8 cellular contexts compared by ENCODE assay signal in genomic region chr12:45235087-45236025, GRCh38. TPM values are rescaled to one million over a fixed set of nuclear protein-coding genes. Genes with fewer than 3 reads are reported as not detected.
DNase-seq lines count a peak whose midpoint lies in the region; ATAC-seq lines count a peak whose summit lies in the region.

No MANE protein-coding gene starts in this region.

- no peaks in the 10 kb centered on the region for H3K9me3 ChIP-seq in CD4-positive, CD25-positive, alpha-beta regulatory T cell (ENCODE audit: control insufficient read depth in 2 of 2, low read length in 2 of 2)
- no peaks in the 10 kb centered on the region for H3K9me3 ChIP-seq in adipocyte (ENCODE audit: control insufficient read depth, low read length)
- no peaks in the 10 kb centered on the region for H3K9me3 ChIP-seq in iPS-18a (ENCODE audit: control insufficient read depth, low read depth, low read length)

- peak overlapping the region in 1 of 4 donors; percentile 85 for H3K4me3 Mint-ChIP-seq in CD4-positive, CD25-positive, alpha-beta regulatory T cell
- peak overlapping the region; percentile 2 to 49 for H3K4me3 Mint-ChIP-seq in stimulated activated naive CD8-positive, alpha-beta T cell treated with anti-CD3 and anti-CD28 coated beads, Interleukin-15, amount 100 ng/mL, for 72 hours

- no peaks in the 10 kb centered on the region for H3K27me3 Mint-ChIP-seq in CD4-positive, CD25-positive, alpha-beta regulatory T cell
- H3K27me3 Mint-ChIP-seq in stimulated activated naive CD8-positive, alpha-beta T cell treated with anti-CD3 and anti-CD28 coated beads, Interleukin-15, amount 100 ng/mL, for 72 hours: no peaks in the 10 kb centered on the region

- peaks cover 21 to 64% (median 51%) of the 10 kb centered on the region in 4 donors for H3K4me1 Mint-ChIP-seq in CD4-positive, CD25-positive, alpha-beta regulatory T cell
- peaks cover 57% of the 10 kb centered on the region for H3K4me1 Mint-ChIP-seq in stimulated activated naive CD8-positive, alpha-beta T cell treated with anti-CD3 and anti-CD28 coated beads, Interleukin-15, amount 100 ng/mL, for 72 hours

- no peak overlapping the region for H3K27ac ChIP-seq in CD4-positive, CD25-positive, alpha-beta regulatory T cell (ENCODE audit: insufficient read depth, low read length, poor library complexity, severe bottlenecking)
- H3K27ac ChIP-seq in iPS-18a (ENCODE audit: low read length): peak overlapping the region; percentile 40

- H3K27ac Mint-ChIP-seq in CD4-positive, CD25-positive, alpha-beta regulatory T cell: peak overlapping the region; percentile 42 to 68 (median 52)
- H3K27ac Mint-ChIP-seq in stimulated activated naive CD8-positive, alpha-beta T cell treated with anti-CD3 and anti-CD28 coated beads, Interleukin-15, amount 100 ng/mL, for 72 hours: peak overlapping the region in 1 of 2 donors; percentile 67

- H3K9ac ChIP-seq in adipocyte (ENCODE audit: low read length) (peak overlapping the region; percentile 84), iPS-18a (ENCODE audit: low read length) (no peak overlapping the region)

- H3K4me3 ChIP-seq in CD4-positive, CD25-positive, alpha-beta regulatory T cell (ENCODE audit: low read depth, low read length): no peak overlapping the region
- H3K4me3 ChIP-seq in adipocyte (ENCODE audit: low read length) (peak overlapping the region; percentile 65), iPS-18a (ENCODE audit: low read length) (peak overlapping the region; percentile 29)

- no peaks in the 10 kb centered on the region for H3K27me3 ChIP-seq in CD4-positive, CD25-positive, alpha-beta regulatory T cell (ENCODE audit: control insufficient read depth, insufficient read depth, low read length)
- H3K27me3 ChIP-seq in adipocyte (replicated peaks; ENCODE audit: control insufficient read depth, insufficient read depth, low read length): no peaks in the 10 kb centered on the region
- no peaks in the 10 kb centered on the region for H3K27me3 ChIP-seq in iPS-18a (ENCODE audit: control insufficient read depth, insufficient read depth, low read length)

- peaks cover 0 to 4% (median 0%) of the 10 kb centered on the region in 7 donors for H3K9me3 Mint-ChIP-seq in CD4-positive, CD25-positive, alpha-beta regulatory T cell
- no peaks in the 10 kb centered on the region for H3K9me3 Mint-ChIP-seq in stimulated activated naive CD8-positive, alpha-beta T cell treated with anti-CD3 and anti-CD28 coated beads, Interleukin-15, amount 100 ng/mL, for 72 hours

- H3K36me3 ChIP-seq in CD4-positive, CD25-positive, alpha-beta regulatory T cell (ENCODE audit: control insufficient read depth, insufficient read depth, low read length): peaks cover 4% of the 10 kb centered on the region
- H3K36me3 ChIP-seq in adipocyte (ENCODE audit: control insufficient read depth, insufficient read depth, low read length, severe bottlenecking) (no peaks in the 10 kb centered on the region), iPS-18a (ENCODE audit: control insufficient read depth, low read depth, low read length) (no peaks in the 10 kb centered on the region)

- H3K4me1 ChIP-seq in CD4-positive, CD25-positive, alpha-beta regulatory T cell (ENCODE audit: control insufficient read depth, insufficient read depth, low read length, poor library complexity, severe bottlenecking): no peaks in the 10 kb centered on the region
- H3K4me1 ChIP-seq in adipocyte (ENCODE audit: control insufficient read depth, insufficient read depth, low read length): peaks cover 53% of the 10 kb centered on the region
- H3K4me1 ChIP-seq in iPS-18a (ENCODE audit: control insufficient read depth, low read depth, low read length): peaks cover 46% of the 10 kb centered on the region

- ATAC-seq in CD4-positive, CD25-positive, alpha-beta regulatory T cell (ENCODE audit: low read depth in 2 of 2): no peak
- ATAC-seq in HG03135 (IDR thresholded peaks at IDR 0.05; ENCODE audit: unreplicated experiment) (peak; percentile 38), GM19467 (IDR thresholded peaks at IDR 0.05; ENCODE audit: unreplicated experiment) (no peak), GM21367 (IDR thresholded peaks at IDR 0.05; ENCODE audit: unreplicated experiment) (no peak)
- peak; percentile 83 for ATAC-seq in stimulated activated naive CD8-positive, alpha-beta T cell treated with anti-CD3 and anti-CD28 coated beads, Interleukin-15, amount 100 ng/mL, for 72 hours

- H3K36me3 Mint-ChIP-seq in CD4-positive, CD25-positive, alpha-beta regulatory T cell: peaks cover 18% of the 10 kb centered on the region

- no peak for DNase-seq in CD4-positive, CD25-positive, alpha-beta regulatory T cell
- peak; percentile 70 for DNase-seq in adipocyte (ENCODE audit: low read depth)
- DNase-seq in stimulated activated naive CD8-positive, alpha-beta T cell treated with anti-CD3 and anti-CD28 coated beads, Interleukin-15, amount 100 ng/mL, for 72 hours: no peak
- no peak for DNase-seq in amygdala (lab: John Stamatoyannopoulos, UW)

RNA-seq across cellular contexts. Expression of gene ANO6, which starts 19.5 kb away (rescaled TPM):
- total RNA-seq in CD4-positive, CD25-positive, alpha-beta regulatory T cell: 30.1 TPM
- polyA plus RNA-seq in CD4-positive, CD25-positive, alpha-beta regulatory T cell: 10 to 100 TPM; 19.9 to 24.8 (median 22.4) TPM

Comparison
In these comparisons a context has a peak if more than half of its experiments do, and no peak if none do; other contexts are left out.
1. ATAC-seq: peak in HG03135 (single experiment) and stimulated activated naive CD8-positive, alpha-beta T cell treated with anti-CD3 and anti-CD28 coated beads, Interleukin-15, amount 100 ng/mL, for 72 hours (single experiment); none in CD4-positive, CD25-positive, alpha-beta regulatory T cell (0 of 2), GM19467 (single experiment) and GM21367 (single experiment).